In the genomic region with DNA sequence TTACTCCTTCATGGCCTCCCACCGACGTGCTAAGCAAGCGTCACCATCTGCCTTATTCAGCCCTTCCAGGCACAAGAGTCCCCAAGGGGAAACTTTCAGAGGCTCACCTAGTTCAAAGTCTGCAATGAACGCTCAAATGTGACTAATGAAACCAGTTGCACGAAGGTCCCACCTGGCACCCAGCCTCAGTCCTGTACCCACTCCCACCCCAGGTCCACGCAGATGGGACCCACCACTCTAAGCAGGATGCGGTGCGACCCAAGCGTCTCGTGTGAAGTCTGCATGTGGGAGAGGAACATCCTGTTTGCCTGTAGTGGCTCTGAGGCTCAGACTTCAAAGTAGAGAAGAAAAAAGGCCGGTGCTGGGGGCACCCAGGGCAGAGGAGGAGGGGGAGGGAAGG, we compare ENCODE assay signal across 9 cellular contexts. TPM values are rescaled to one million over a fixed set of nuclear protein-coding genes. Genes with fewer than 3 reads are reported as not detected.
A peak's percentile ranks its signal among the peaks of the same experiment; 100 is the strongest.
DNase-seq lines count a peak whose midpoint lies in the region; ATAC-seq, FAIRE-seq and TF ChIP-seq lines count a peak whose summit lies in the region.
"Had no signal": no experiment of that assay in that cellular context is flagged by ENCODE, and none has a peak within 500 bp of the region (broad histone marks: within the 10 kb centered on the region; RNA-seq: fewer than 3 reads in every experiment).

No MANE protein-coding gene starts in this region.

- in situ Hi-C loops in HepG2 (cut with HindIII; ENCODE audit: extremely low pct_ligation_motif_present, low pct_unique_long_range_greater_than_20kb), result loop anchor here (5.0 kb wide), 1 partner anchor 40 kb away; a partner anchor contains a TSS

- peak; percentile 88 for DNase-seq in activated CD4-positive, alpha-beta memory T cell treated with anti-CD3 and anti-CD28 coated beads for 36 hours
- no peak for DNase-seq in HepG2 (ENCODE audit: low spot score)
- peak; percentile 75 for DNase-seq in stimulated activated naive CD8-positive, alpha-beta T cell treated with anti-CD3 and anti-CD28 coated beads, Interleukin-15, Interleukin-2, amounts not matched to agents 100 U/mL and 50 U/mL, for 24 hours
- DNase-seq in uterus, result no peak
- DNase-seq in HT-29 (ENCODE audit: low spot score), result no peak
- DNase-seq in Right ventricle myocardium superior, result no peak
- DNase-seq in breast epithelium (ENCODE audit: low spot score in 2 of 2), result no peak
- DNase-seq: right cardiac atrium had no signal

- WGBS in HepG2 (ENCODE audit: low lambda C conversion rate), result 45% methylated on average over 11 of the region's 11 CpGs

- intact Hi-C loops in activated CD4-positive, alpha-beta memory T cell treated with anti-CD3 and anti-CD28 coated beads for 36 hours (cut with micrococcal nuclease), result loop anchor here (1.0 to 5.0 kb wide), 7 partner anchors 14 to 370 kb away; a partner anchor contains a TSS
- intact Hi-C loops in HepG2 (cut with micrococcal nuclease; ENCODE audit: unreplicated experiment), result no loop called here
- intact Hi-C loops in uterus (cut with DNase I; ENCODE audit: low total_unique reads), result no loop called here
- intact Hi-C loops in Right ventricle myocardium superior (cut with DNase I), result no loop called here
- intact Hi-C loops in breast epithelium (cut with DNase I; ENCODE audit: low total_unique reads), result no loop called here

- no peaks in the 10 kb centered on the region for H3K9me3 ChIP-seq in HepG2 (ENCODE audit: low read length)
- H3K9me3 ChIP-seq in uterus, result no peaks in the 10 kb centered on the region
- no peaks in the 10 kb centered on the region for H3K9me3 ChIP-seq in breast epithelium

- H3K4me3 ChIP-seq in HepG2 (replicated peaks in 1 of 3; ENCODE audit: insufficient read depth in 1 of 3, low read depth in 2 of 3, low read length in 3 of 3) (no peak overlapping the region; a peak in 1 of 6 replicates), uterus (no peak overlapping the region), breast epithelium (no peak overlapping the region)

- no peaks in the 10 kb centered on the region for H4K20me1 ChIP-seq in HepG2 (ENCODE audit: insufficient read depth, low read length)

- POLR2A ChIA-PET in activated CD4-positive, alpha-beta memory T cell treated with anti-CD3 and anti-CD28 coated beads for 36 hours (lab: Charles Lee), result interaction anchor here (1.0 kb wide), 1 partner anchor 16 kb away, joined by 3 read pairs; no protein-coding TSS in a partner anchor
- POLR2A ChIA-PET in HepG2 (lab: Yijun Ruan, JAX), result no interaction called here

- ATAC-seq in HG02973 (IDR thresholded peaks at IDR 0.05; ENCODE audit: unreplicated experiment) (peak; percentile 50), HepG2 (no peak), Right ventricle myocardium superior (ENCODE audit: poor library complexity) (no peak)
- peak; percentile 75 for ATAC-seq in stimulated activated naive CD8-positive, alpha-beta T cell treated with anti-CD3 and anti-CD28 coated beads, Interleukin-15, Interleukin-2, amounts not matched to agents 100 U/mL and 50 U/mL, for 24 hours

- H3K4me1 Mint-ChIP-seq in activated CD4-positive, alpha-beta memory T cell treated with anti-CD3 and anti-CD28 coated beads for 36 hours (ENCODE audit: low read depth), result peaks cover 83% of the 10 kb centered on the region

- no peak overlapping the region for H2AFZ ChIP-seq in HepG2 (ENCODE audit: low read length)

- no peak overlapping the region for H3K9ac ChIP-seq in HepG2 (ENCODE audit: insufficient read depth, low read depth, low read length)

- TF ChIP-seq RAD21 in HepG2 (CRISPR knock-in tag; IDR thresholded peaks at IDR 0.05), result no peak

- CTCF ChIA-PET in activated CD4-positive, alpha-beta memory T cell treated with anti-CD3 and anti-CD28 coated beads for 36 hours (lab: Charles Lee), result interaction anchor here (3.9 kb wide), 1 partner anchor 13 kb away, joined by 29 read pairs; no protein-coding TSS in a partner anchor
- CTCF ChIA-PET in HepG2 (lab: Yijun Ruan, JAX; ENCODE audit: low intra/inter-chr PET ratio, low total read pairs), result no interaction called here

- peaks cover 54% of the 10 kb centered on the region for H3K4me1 ChIP-seq in HepG2 (ENCODE audit: insufficient read depth, low read length)
- H3K4me1 ChIP-seq in uterus, result no peaks in the 10 kb centered on the region
- no peaks in the 10 kb centered on the region for H3K4me1 ChIP-seq in breast epithelium

- peak overlapping the region; percentile 35 for H3K4me2 ChIP-seq in HepG2 (ENCODE audit: low read depth, low read length)

- no peaks in the 10 kb centered on the region for H3K27me3 Mint-ChIP-seq in activated CD4-positive, alpha-beta memory T cell treated with anti-CD3 and anti-CD28 coated beads for 36 hours

- H3K4me3 Mint-ChIP-seq in activated CD4-positive, alpha-beta memory T cell treated with anti-CD3 and anti-CD28 coated beads for 36 hours, result peak overlapping the region; percentile 59

- TF ChIP-seq EP300 in HepG2 (IDR thresholded peaks at IDR 0.05; ENCODE audit: low read depth in 2 of 2, low read length in 2 of 2) (no peak), HepG2 (CRISPR knock-in tag; IDR thresholded peaks at IDR 0.05; ENCODE audit: borderline replicate concordance) (no peak)

- H3K27ac Mint-ChIP-seq in activated CD4-positive, alpha-beta memory T cell treated with anti-CD3 and anti-CD28 coated beads for 36 hours, result peak overlapping the region; percentile 99

- no peak for FAIRE-seq in HepG2 (lab: Jason Lieb, UNC)

- no peaks in the 10 kb centered on the region for H3K36me3 ChIP-seq in HepG2 (replicated peaks in 1 of 2; ENCODE audit: control insufficient read depth in 1 of 2, insufficient read depth in 2 of 2, low read length in 2 of 2)
- no peaks in the 10 kb centered on the region for H3K36me3 ChIP-seq in uterus
- H3K36me3 ChIP-seq in breast epithelium, result no peaks in the 10 kb centered on the region

- no peaks in the 10 kb centered on the region for H3K9me3 Mint-ChIP-seq in activated CD4-positive, alpha-beta memory T cell treated with anti-CD3 and anti-CD28 coated beads for 36 hours

- H3K27me3 ChIP-seq in HepG2 (ENCODE audit: control insufficient read depth in 1 of 2, insufficient read depth in 2 of 2, low read length in 2 of 2), result no peaks in the 10 kb centered on the region; a peak in 1 of 5 replicates
- no peaks in the 10 kb centered on the region for H3K27me3 ChIP-seq in uterus
- H3K27me3 ChIP-seq in breast epithelium, result no peaks in the 10 kb centered on the region

- TF ChIP-seq CTCF in HepG2 (CRISPR knock-in tag; IDR thresholded peaks at IDR 0.05), result no peak
- TF ChIP-seq CTCF in uterus (IDR thresholded peaks at IDR 0.05), result no peak
- TF ChIP-seq CTCF in breast epithelium (IDR thresholded peaks at IDR 0.05), result no peak

- no peak for TF ChIP-seq POLR2A in HepG2 (IDR thresholded peaks at IDR 0.05; ENCODE audit: insufficient read depth in 1 of 2, low read depth in 2 of 2, low read length in 2 of 2)
- no peak for TF ChIP-seq POLR2A in uterus (IDR thresholded peaks at IDR 0.05)
- TF ChIP-seq POLR2A in breast epithelium (IDR thresholded peaks at IDR 0.05), result no peak

- H3K36me3 Mint-ChIP-seq in activated CD4-positive, alpha-beta memory T cell treated with anti-CD3 and anti-CD28 coated beads for 36 hours, result peaks cover 67% of the 10 kb centered on the region

- no peaks in the 10 kb centered on the region for H3K79me2 ChIP-seq in HepG2 (ENCODE audit: insufficient read depth, low read length)

- no TSS peak for BruUV-seq in HepG2 (replicated peaks; lab: Mats Ljungman, UMichigan)

- H3K27ac ChIP-seq in HepG2 (ENCODE audit: extremely low read length, insufficient read depth, low read length), result no peak overlapping the region
- no peak overlapping the region for H3K27ac ChIP-seq in uterus
- H3K27ac ChIP-seq in breast epithelium, result no peak overlapping the region

TF ChIP-seq in HepG2, 621 proteins besides CTCF, POLR2A, EP300 and RAD21 (continues in another document):
- TF ChIP-seq, protein P1, sequence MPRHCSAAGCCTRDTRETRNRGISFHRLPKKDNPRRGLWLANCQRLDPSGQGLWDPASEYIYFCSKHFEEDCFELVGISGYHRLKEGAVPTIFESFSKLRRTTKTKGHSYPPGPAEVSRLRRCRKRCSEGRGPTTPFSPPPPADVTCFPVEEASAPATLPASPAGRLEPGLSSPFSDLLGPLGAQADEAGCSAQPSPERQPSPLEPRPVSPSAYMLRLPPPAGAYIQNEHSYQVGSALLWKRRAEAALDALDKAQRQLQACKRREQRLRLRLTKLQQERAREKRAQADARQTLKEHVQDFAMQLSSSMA (CRISPR knock-in tag; IDR thresholded peaks at IDR 0.05), result no peak

RNA-seq across cellular contexts. Expression of a gene that starts 40.3 kb away (rescaled TPM):
- 100 to 1,000 TPM; 158 to 173 TPM for total RNA-seq in activated CD4-positive, alpha-beta memory T cell treated with anti-CD3 and anti-CD28 coated beads for 36 hours
- total RNA-seq in HepG2 (2016; rRNA removed; fragmentation: Illumina TruSeq; extraction: Trizol) (1.1 and 1.7 TPM in 2 replicates), uterus (100 to 1,000 TPM in 1 of 4 donors, 10 to 100 TPM in 3; 29.1 to 165 (median 64.1) TPM), Right ventricle myocardium superior (4.8 TPM), breast epithelium (10 to 100 TPM; 34.0 to 39.2 (median 36.4) TPM)
- 2.3 and 4.0 TPM in 2 replicates for total RNA-seq in HepG2 (2016; cell fraction: cytosol; rRNA removed; fragmentation: Illumina TruSeq; extraction: Trizol; ENCODE audit: low read depth)
- 1.3 and 2.0 TPM in 2 replicates for total RNA-seq in HepG2 (2016; cell fraction: insoluble cytoplasmic fraction; rRNA removed; fragmentation: Illumina TruSeq; extraction: Trizol)
- total RNA-seq in HepG2 (2016; cell fraction: membrane; rRNA removed; fragmentation: Illumina TruSeq; extraction: Trizol), result 2.3 and 2.4 TPM in 2 replicates
- total RNA-seq in HepG2 (2016; cell fraction: nucleus; rRNA removed; fragmentation: Illumina TruSeq; extraction: Trizol), result 0.78 and 1.1 TPM in 2 replicates
- 4.1 and 5.1 TPM in 2 replicates for polyA plus RNA-seq in HepG2 (2011; rRNA removed)
- 2.9 and 4.0 TPM in 2 replicates for polyA plus RNA-seq in HepG2 (2011; cell fraction: cytosol; rRNA removed)
- polyA plus RNA-seq in HepG2 (2011; cell fraction: nucleus; rRNA removed), result 1.2 and 1.3 TPM in 2 replicates
- polyA plus RNA-seq in HepG2 (2012), result 1.4 and 3.1 TPM in 2 replicates
- 3.3 and 5.1 TPM in 2 replicates for polyA plus RNA-seq in HepG2 (2016; cell fraction: cytosol; fragmentation: Illumina TruSeq; extraction: Trizol; ENCODE audit: low read depth)
- polyA plus RNA-seq in HepG2 (2016; cell fraction: insoluble cytoplasmic fraction; fragmentation: Illumina TruSeq; extraction: Trizol; ENCODE audit: low read depth), result 2.4 and 3.6 TPM in 2 replicates
- polyA plus RNA-seq in HepG2 (2016; cell fraction: membrane; fragmentation: Illumina TruSeq; extraction: Trizol; ENCODE audit: low read depth), result 3.3 TPM in 2 replicates
- 0.67 and 1.8 TPM in 2 replicates for polyA plus RNA-seq in HepG2 (2016; cell fraction: nucleus; fragmentation: Illumina TruSeq; extraction: Trizol; ENCODE audit: insufficient read depth, low read depth)
- 1.3 and 2.3 TPM in 2 replicates for polyA minus RNA-seq in HepG2 (2011; rRNA and poly(A)+ RNA removed; ENCODE audit: low replicate concordance)
- polyA minus RNA-seq in HepG2 (2011; cell fraction: cytosol; rRNA and poly(A)+ RNA removed), result 1.3 and 2.1 TPM in 2 replicates
- polyA minus RNA-seq in HepG2 (2011; cell fraction: nucleus; rRNA and poly(A)+ RNA removed), result 0.99 and 1.8 TPM in 2 replicates
- 2.7 and 4.0 TPM in 2 replicates for total RNA-seq in HT-29 (2014; rRNA removed; shearing (Covaris generic))

Comparison
In these comparisons a context has a peak if more than half of its experiments do, and no peak if none do; other contexts are left out.
1. ATAC-seq: peak in HG02973 (single experiment) and stimulated activated naive CD8-positive, alpha-beta T cell treated with anti-CD3 and anti-CD28 coated beads, Interleukin-15, Interleukin-2, amounts not matched to agents 100 U/mL and 50 U/mL, for 24 hours (single experiment); none in HepG2 (single experiment) and Right ventricle myocardium superior (single experiment).
2. DNase-seq: peak in activated CD4-positive, alpha-beta memory T cell treated with anti-CD3 and anti-CD28 coated beads for 36 hours (single experiment) and stimulated activated naive CD8-positive, alpha-beta T cell treated with anti-CD3 and anti-CD28 coated beads, Interleukin-15, Interleukin-2, amounts not matched to agents 100 U/mL and 50 U/mL, for 24 hours (single experiment); none in HepG2 (single experiment), uterus (0 of 2), HT-29 (single experiment), Right ventricle myocardium superior (single experiment) and breast epithelium (0 of 2).